In genomic region chr4:133544097-133544496, GRCh38 we compare ENCODE assay signal across 39 cellular contexts.
"Had no signal": no experiment of that assay in that cellular context is flagged by ENCODE, and none has a peak within 500 bp of the region (broad histone marks: within the 10 kb centered on the region; RNA-seq: fewer than 3 reads in every experiment).

No MANE protein-coding gene starts in this region.

- H3K27me3 Mint-ChIP-seq: activated naive CD4-positive, alpha-beta T cell treated with anti-CD3 and anti-CD28 coated beads, Interleukin-2, amount 10 ng/mL, durations not matched to agents 7 days and 5 days; activated naive CD4-positive, alpha-beta T cell treated with anti-CD3 and anti-CD28 coated beads, Interleukin-2, amount 50 U/mL, for 24 hours; activated naive CD8-positive, alpha-beta T cell; activated naive CD8-positive, alpha-beta T cell treated with anti-CD3 and anti-CD28 coated beads for 36 hours; activated naive CD8-positive, alpha-beta T cell treated with anti-CD3 and anti-CD28 coated beads, Interleukin-2, amount 10 ng/mL, durations not matched to agents 7 days and 5 days; activated naive CD8-positive, alpha-beta T cell treated with anti-CD3 and anti-CD28 coated beads, Interleukin-2, amount 50 U/mL, for 24 hours; activated T-helper 17 cell treated with anti-CD3 and anti-CD28 coated beads, Interleukin-2, amount 50 U/mL, for 72 hours; brain; central memory CD8-positive, alpha-beta T cell had no signal

- H3K4me1 ChIP-seq: adrenal gland, ascending aorta, body of pancreas, breast epithelium, colonic mucosa had no signal

- H3K9me3 Mint-ChIP-seq: activated naive CD4-positive, alpha-beta T cell treated with anti-CD3 and anti-CD28 coated beads, Interleukin-2, amount 50 U/mL, for 24 hours; activated naive CD8-positive, alpha-beta T cell treated with anti-CD3 and anti-CD28 coated beads, Interleukin-2, amount 10 ng/mL, durations not matched to agents 7 days and 5 days; activated T-helper 1 cell treated with anti-CD3 and anti-CD28 coated beads, Interleukin-12 subunit alpha, Interleukin-12 subunit beta, Interleukin-2, Interleukin-4 antibody, amounts not matched to agents 30 ng/mL and 10 ng/mL and 1 ng/mL, durations not matched to agents 14 hours and 24 hours and 36 hours; activated T-helper 2 cell treated with anti-CD3 and anti-CD28 coated beads, Interferon-gamma antibody, Interleukin-2, Interleukin-4, amounts not matched to agents 10 μg/mL and 5 μg/mL and 100 μg/mL, durations not matched to agents 14 hours and 24 hours and 36 hours; brain had no signal

- FAIRE-seq: astrocyte, bronchial epithelial cell, colon had no signal

- H3K4me1 Mint-ChIP-seq: activated naive CD4-positive, alpha-beta T cell treated with anti-CD3 and anti-CD28 coated beads, Interleukin-2, amount 10 ng/mL, durations not matched to agents 7 days and 5 days; activated naive CD4-positive, alpha-beta T cell treated with anti-CD3 and anti-CD28 coated beads, Interleukin-2, amount 50 U/mL, for 24 hours; activated naive CD8-positive, alpha-beta T cell treated with anti-CD3 and anti-CD28 coated beads for 36 hours; activated naive CD8-positive, alpha-beta T cell treated with anti-CD3 and anti-CD28 coated beads, Interleukin-2, amount 10 ng/mL, durations not matched to agents 7 days and 5 days; activated naive CD8-positive, alpha-beta T cell treated with anti-CD3 and anti-CD28 coated beads, Interleukin-2, amount 50 U/mL, for 24 hours; activated T-helper 17 cell treated with anti-CD3 and anti-CD28 coated beads, Interleukin-2, amount 50 U/mL, for 72 hours; brain; central memory CD8-positive, alpha-beta T cell had no signal

- DNase-seq: activated effector memory CD4-positive, alpha-beta T cell treated with anti-CD3 and anti-CD28 coated beads, Interleukin-2, amount 50 U/mL, for 16 hours; activated effector memory CD4-positive, alpha-beta T cell treated with Interleukin-2 at 50 U/mL for 16 hours; activated gamma-delta T cell; activated gamma-delta T cell treated with Interleukin-2 at 50 U/mL for 16 hours; activated naive CD4-positive, alpha-beta T cell; activated naive CD4-positive, alpha-beta T cell treated with anti-CD3 and anti-CD28 coated beads for 36 hours; activated naive CD4-positive, alpha-beta T cell treated with anti-CD3 and anti-CD28 coated beads, Interleukin-2, amount 10 ng/mL, durations not matched to agents 7 days and 5 days; activated naive CD4-positive, alpha-beta T cell treated with Interleukin-2 at 50 U/mL for 16 hours; activated naive CD8-positive, alpha-beta T cell treated with anti-CD3 and anti-CD28 coated beads for 36 hours; activated naive CD8-positive, alpha-beta T cell treated with anti-CD3 and anti-CD28 coated beads, Interleukin-2, amount 10 ng/mL, durations not matched to agents 7 days and 5 days; activated naive CD8-positive, alpha-beta T cell treated with anti-CD3 and anti-CD28 coated beads, Interleukin-2, amount 50 U/mL, for 24 hours; activated T-cell treated with anti-CD3 and anti-CD28 coated beads, Interleukin-2, amount 50 U/mL, for 4 hours; activated T-cell treated with anti-CD3 and anti-CD28 coated beads, Interleukin-2, amount 50 U/mL, for 48 hours; activated T-cell treated with anti-CD3 and anti-CD28 coated beads, Interleukin-2, amount 50 U/mL, for 72 hours; adrenal gland; amniotic stem cell; amygdala; anterior cingulate cortex; aorta; body of pancreas; brain microvascular endothelial cell; caudate nucleus; central memory CD4-positive, alpha-beta T cell; cerebellar nuclear complex; colonic mucosa had no signal

- H3K4me3 ChIP-seq: adrenal gland, ascending aorta, body of pancreas, breast epithelium, cardiac muscle cell, colonic mucosa had no signal

- H3K36me3 ChIP-seq: adrenal gland, ascending aorta, brain microvascular endothelial cell, breast epithelium, cardiac muscle cell, colonic mucosa had no signal

- H3K9me3 ChIP-seq: adrenal gland, ascending aorta, body of pancreas, breast epithelium, colonic mucosa had no signal

- H3K4me3 Mint-ChIP-seq: activated naive CD4-positive, alpha-beta T cell treated with anti-CD3 and anti-CD28 coated beads for 36 hours; activated naive CD4-positive, alpha-beta T cell treated with anti-CD3 and anti-CD28 coated beads, Interleukin-2, amount 10 ng/mL, durations not matched to agents 7 days and 5 days; activated naive CD4-positive, alpha-beta T cell treated with anti-CD3 and anti-CD28 coated beads, Interleukin-2, amount 50 U/mL, for 24 hours; activated naive CD8-positive, alpha-beta T cell; activated naive CD8-positive, alpha-beta T cell treated with anti-CD3 and anti-CD28 coated beads for 36 hours; activated naive CD8-positive, alpha-beta T cell treated with anti-CD3 and anti-CD28 coated beads, Interleukin-2, amount 10 ng/mL, durations not matched to agents 7 days and 5 days; activated naive CD8-positive, alpha-beta T cell treated with anti-CD3 and anti-CD28 coated beads, Interleukin-2, amount 50 U/mL, for 24 hours; activated T-cell treated with anti-CD3 and anti-CD28 coated beads, Interleukin-2, amount 50 U/mL, for 4 hours; activated T-cell treated with anti-CD3 and anti-CD28 coated beads, Interleukin-2, amount 50 U/mL, for 72 hours; activated T-helper 1 cell treated with anti-CD3 and anti-CD28 coated beads, Interleukin-12 subunit alpha, Interleukin-12 subunit beta, Interleukin-2, Interleukin-4 antibody, amounts not matched to agents 30 ng/mL and 10 ng/mL and 1 ng/mL, durations not matched to agents 14 hours and 24 hours and 36 hours; activated T-helper 17 cell treated with anti-CD3 and anti-CD28 coated beads, Interleukin-2, amount 50 U/mL, for 72 hours; brain; central memory CD8-positive, alpha-beta T cell had no signal

- H3K27ac Mint-ChIP-seq: activated naive CD4-positive, alpha-beta T cell treated with anti-CD3 and anti-CD28 coated beads for 36 hours; activated naive CD4-positive, alpha-beta T cell treated with anti-CD3 and anti-CD28 coated beads, Interleukin-2, amount 10 ng/mL, durations not matched to agents 7 days and 5 days; activated naive CD4-positive, alpha-beta T cell treated with anti-CD3 and anti-CD28 coated beads, Interleukin-2, amount 50 U/mL, for 24 hours; activated naive CD4-positive, alpha-beta T cell treated with anti-CD3 and anti-CD28 coated beads, Interleukin-2, amount 50 U/mL, for 72 hours; activated naive CD8-positive, alpha-beta T cell; activated naive CD8-positive, alpha-beta T cell treated with anti-CD3 and anti-CD28 coated beads for 36 hours; activated naive CD8-positive, alpha-beta T cell treated with anti-CD3 and anti-CD28 coated beads, Interleukin-2, amount 10 ng/mL, durations not matched to agents 7 days and 5 days; activated naive CD8-positive, alpha-beta T cell treated with anti-CD3 and anti-CD28 coated beads, Interleukin-2, amount 50 U/mL, for 24 hours; activated T-cell treated with anti-CD3 and anti-CD28 coated beads, Interleukin-2, amount 50 U/mL, for 72 hours; activated T-helper 1 cell treated with anti-CD3 and anti-CD28 coated beads, Interleukin-12 subunit alpha, Interleukin-12 subunit beta, Interleukin-2, Interleukin-4 antibody, amounts not matched to agents 30 ng/mL and 10 ng/mL and 1 ng/mL, durations not matched to agents 14 hours and 24 hours and 36 hours; activated T-helper 17 cell treated with anti-CD3 and anti-CD28 coated beads, Interleukin-2, amount 50 U/mL, for 72 hours; activated T-helper 2 cell treated with anti-CD3 and anti-CD28 coated beads, Interferon-gamma antibody, Interleukin-2, Interleukin-4, amounts not matched to agents 10 μg/mL and 5 μg/mL and 100 μg/mL, durations not matched to agents 14 hours and 24 hours and 36 hours; brain had no signal

- H3K27ac ChIP-seq: adrenal gland, ascending aorta, body of pancreas, brain microvascular endothelial cell, breast epithelium, cardiac muscle cell, colonic mucosa had no signal

- ATAC-seq: activated naive CD4-positive, alpha-beta T cell treated with anti-CD3 and anti-CD28 coated beads, Interleukin-2, amount 50 U/mL, for 72 hours; activated naive CD8-positive, alpha-beta T cell treated with anti-CD3 and anti-CD28 coated beads, Interleukin-2, amount 50 U/mL, for 24 hours; activated T-cell treated with anti-CD3 and anti-CD28 coated beads, Interleukin-2, amount 50 U/mL, for 4 hours; activated T-cell treated with anti-CD3 and anti-CD28 coated beads, Interleukin-2, amount 50 U/mL, for 72 hours; activated T-helper 17 cell treated with anti-CD3 and anti-CD28 coated beads, Interleukin-2, amount 50 U/mL, for 72 hours; body of pancreas had no signal

- H3K36me3 Mint-ChIP-seq: activated naive CD4-positive, alpha-beta T cell treated with anti-CD3 and anti-CD28 coated beads, Interleukin-2, amount 10 ng/mL, durations not matched to agents 7 days and 5 days; activated naive CD4-positive, alpha-beta T cell treated with anti-CD3 and anti-CD28 coated beads, Interleukin-2, amount 50 U/mL, for 24 hours; activated naive CD4-positive, alpha-beta T cell treated with anti-CD3 and anti-CD28 coated beads, Interleukin-2, amount 50 U/mL, for 72 hours; activated naive CD8-positive, alpha-beta T cell; activated naive CD8-positive, alpha-beta T cell treated with anti-CD3 and anti-CD28 coated beads for 36 hours; activated naive CD8-positive, alpha-beta T cell treated with anti-CD3 and anti-CD28 coated beads, Interleukin-2, amount 10 ng/mL, durations not matched to agents 7 days and 5 days; brain had no signal

- H3K27me3 ChIP-seq: adrenal gland, ascending aorta, body of pancreas, brain microvascular endothelial cell, breast epithelium, cardiac muscle cell, colonic mucosa had no signal
